In genomic region chr12:132430838-132431826, GRCh38 we compare ENCODE assay signal across 1 cellular context.
TF ChIP-seq lines count a peak whose summit lies in the region.

No MANE protein-coding gene starts in this region.

TF ChIP-seq in HCT116, 20 proteins besides CTCF, POLR2A, EP300 and RAD21 (continued from another document):
- TF ChIP-seq MAX (IDR thresholded peaks at IDR 0.05): no peak
- no peak for TF ChIP-seq REST (IDR thresholded peaks at IDR 0.05; ENCODE audit: low read depth)
- TF ChIP-seq YY1 (IDR thresholded peaks at IDR 0.05; ENCODE audit: extremely low read depth, insufficient replicate concordance, low read depth, low read length): no peak
- TF ChIP-seq FOSL1 (IDR thresholded peaks at IDR 0.05; ENCODE audit: low read depth): no peak
- no peak for TF ChIP-seq TCF7L2 (IDR thresholded peaks at IDR 0.05; ENCODE audit: borderline replicate concordance, extremely low read depth, insufficient read depth, insufficient read length)
- TF ChIP-seq CEBPB (IDR thresholded peaks at IDR 0.05; ENCODE audit: low read depth): no peak
